1 cellular context compared by ENCODE assay signal in the genomic region with DNA sequence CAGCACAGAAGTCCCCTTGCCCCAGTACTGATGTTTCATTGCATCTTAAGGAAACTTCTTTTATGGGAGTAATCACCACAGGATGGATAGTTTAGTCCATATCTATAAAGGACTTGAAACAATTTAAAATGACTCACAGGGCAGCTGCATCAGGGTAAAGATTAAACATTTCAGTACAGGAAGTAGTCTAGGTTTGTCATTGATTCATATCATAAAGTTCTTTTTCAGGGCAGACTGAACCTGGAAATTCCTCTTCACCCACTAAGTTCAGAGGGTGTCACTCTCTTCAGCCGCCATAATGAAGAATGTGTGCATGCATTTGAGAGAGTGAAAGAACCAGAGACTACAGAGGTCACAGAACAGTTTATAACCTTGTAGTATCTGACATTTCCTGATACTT.
TF ChIP-seq lines count a peak whose summit lies in the region.

No MANE protein-coding gene starts in this region.

TF ChIP-seq in GM12878, 131 proteins besides CTCF, POLR2A, EP300 and RAD21:
- TF ChIP-seq, protein P1, sequence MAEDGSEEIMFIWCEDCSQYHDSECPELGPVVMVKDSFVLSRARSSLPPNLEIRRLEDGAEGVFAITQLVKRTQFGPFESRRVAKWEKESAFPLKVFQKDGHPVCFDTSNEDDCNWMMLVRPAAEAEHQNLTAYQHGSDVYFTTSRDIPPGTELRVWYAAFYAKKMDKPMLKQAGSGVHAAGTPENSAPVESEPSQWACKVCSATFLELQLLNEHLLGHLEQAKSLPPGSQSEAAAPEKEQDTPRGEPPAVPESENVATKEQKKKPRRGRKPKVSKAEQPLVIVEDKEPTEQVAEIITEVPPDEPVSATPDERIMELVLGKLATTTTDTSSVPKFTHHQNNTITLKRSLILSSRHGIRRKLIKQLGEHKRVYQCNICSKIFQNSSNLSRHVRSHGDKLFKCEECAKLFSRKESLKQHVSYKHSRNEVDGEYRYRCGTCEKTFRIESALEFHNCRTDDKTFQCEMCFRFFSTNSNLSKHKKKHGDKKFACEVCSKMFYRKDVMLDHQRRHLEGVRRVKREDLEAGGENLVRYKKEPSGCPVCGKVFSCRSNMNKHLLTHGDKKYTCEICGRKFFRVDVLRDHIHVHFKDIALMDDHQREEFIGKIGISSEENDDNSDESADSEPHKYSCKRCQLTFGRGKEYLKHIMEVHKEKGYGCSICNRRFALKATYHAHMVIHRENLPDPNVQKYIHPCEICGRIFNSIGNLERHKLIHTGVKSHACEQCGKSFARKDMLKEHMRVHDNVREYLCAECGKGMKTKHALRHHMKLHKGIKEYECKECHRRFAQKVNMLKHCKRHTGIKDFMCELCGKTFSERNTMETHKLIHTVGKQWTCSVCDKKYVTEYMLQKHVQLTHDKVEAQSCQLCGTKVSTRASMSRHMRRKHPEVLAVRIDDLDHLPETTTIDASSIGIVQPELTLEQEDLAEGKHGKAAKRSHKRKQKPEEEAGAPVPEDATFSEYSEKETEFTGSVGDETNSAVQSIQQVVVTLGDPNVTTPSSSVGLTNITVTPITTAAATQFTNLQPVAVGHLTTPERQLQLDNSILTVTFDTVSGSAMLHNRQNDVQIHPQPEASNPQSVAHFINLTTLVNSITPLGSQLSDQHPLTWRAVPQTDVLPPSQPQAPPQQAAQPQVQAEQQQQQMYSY (CRISPR knock-in tag; IDR thresholded peaks at IDR 0.05): no peak
- TF ChIP-seq PAX5 (IDR thresholded peaks at IDR 0.05; ENCODE audit: borderline replicate concordance, low read depth, low read length) (no peak), SIN3A (IDR thresholded peaks at IDR 0.05; ENCODE audit: low read depth, low read length) (no peak), KLF5 (IDR thresholded peaks at IDR 0.05; ENCODE audit: partially characterized antibody) (no peak), ASH2L (IDR thresholded peaks at IDR 0.05; ENCODE audit: borderline replicate concordance, low read depth) (no peak), MYB (IDR thresholded peaks at IDR 0.05; ENCODE audit: borderline replicate concordance, low read depth, low read length) (no peak), NFYA (IDR thresholded peaks at IDR 0.05; ENCODE audit: borderline replicate concordance, low read depth, low read length) (no peak)
- TF ChIP-seq, protein P2, sequence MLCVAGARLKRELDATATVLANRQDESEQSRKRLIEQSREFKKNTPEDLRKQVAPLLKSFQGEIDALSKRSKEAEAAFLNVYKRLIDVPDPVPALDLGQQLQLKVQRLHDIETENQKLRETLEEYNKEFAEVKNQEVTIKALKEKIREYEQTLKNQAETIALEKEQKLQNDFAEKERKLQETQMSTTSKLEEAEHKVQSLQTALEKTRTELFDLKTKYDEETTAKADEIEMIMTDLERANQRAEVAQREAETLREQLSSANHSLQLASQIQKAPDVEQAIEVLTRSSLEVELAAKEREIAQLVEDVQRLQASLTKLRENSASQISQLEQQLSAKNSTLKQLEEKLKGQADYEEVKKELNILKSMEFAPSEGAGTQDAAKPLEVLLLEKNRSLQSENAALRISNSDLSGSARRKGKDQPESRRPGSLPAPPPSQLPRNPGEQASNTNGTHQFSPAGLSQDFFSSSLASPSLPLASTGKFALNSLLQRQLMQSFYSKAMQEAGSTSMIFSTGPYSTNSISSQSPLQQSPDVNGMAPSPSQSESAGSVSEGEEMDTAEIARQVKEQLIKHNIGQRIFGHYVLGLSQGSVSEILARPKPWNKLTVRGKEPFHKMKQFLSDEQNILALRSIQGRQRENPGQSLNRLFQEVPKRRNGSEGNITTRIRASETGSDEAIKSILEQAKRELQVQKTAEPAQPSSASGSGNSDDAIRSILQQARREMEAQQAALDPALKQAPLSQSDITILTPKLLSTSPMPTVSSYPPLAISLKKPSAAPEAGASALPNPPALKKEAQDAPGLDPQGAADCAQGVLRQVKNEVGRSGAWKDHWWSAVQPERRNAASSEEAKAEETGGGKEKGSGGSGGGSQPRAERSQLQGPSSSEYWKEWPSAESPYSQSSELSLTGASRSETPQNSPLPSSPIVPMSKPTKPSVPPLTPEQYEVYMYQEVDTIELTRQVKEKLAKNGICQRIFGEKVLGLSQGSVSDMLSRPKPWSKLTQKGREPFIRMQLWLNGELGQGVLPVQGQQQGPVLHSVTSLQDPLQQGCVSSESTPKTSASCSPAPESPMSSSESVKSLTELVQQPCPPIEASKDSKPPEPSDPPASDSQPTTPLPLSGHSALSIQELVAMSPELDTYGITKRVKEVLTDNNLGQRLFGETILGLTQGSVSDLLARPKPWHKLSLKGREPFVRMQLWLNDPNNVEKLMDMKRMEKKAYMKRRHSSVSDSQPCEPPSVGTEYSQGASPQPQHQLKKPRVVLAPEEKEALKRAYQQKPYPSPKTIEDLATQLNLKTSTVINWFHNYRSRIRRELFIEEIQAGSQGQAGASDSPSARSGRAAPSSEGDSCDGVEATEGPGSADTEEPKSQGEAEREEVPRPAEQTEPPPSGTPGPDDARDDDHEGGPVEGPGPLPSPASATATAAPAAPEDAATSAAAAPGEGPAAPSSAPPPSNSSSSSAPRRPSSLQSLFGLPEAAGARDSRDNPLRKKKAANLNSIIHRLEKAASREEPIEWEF (IDR thresholded peaks at IDR 0.05; ENCODE audit: insufficient replicate concordance, low read depth, low read length): no peak
- TF ChIP-seq, protein P3, sequence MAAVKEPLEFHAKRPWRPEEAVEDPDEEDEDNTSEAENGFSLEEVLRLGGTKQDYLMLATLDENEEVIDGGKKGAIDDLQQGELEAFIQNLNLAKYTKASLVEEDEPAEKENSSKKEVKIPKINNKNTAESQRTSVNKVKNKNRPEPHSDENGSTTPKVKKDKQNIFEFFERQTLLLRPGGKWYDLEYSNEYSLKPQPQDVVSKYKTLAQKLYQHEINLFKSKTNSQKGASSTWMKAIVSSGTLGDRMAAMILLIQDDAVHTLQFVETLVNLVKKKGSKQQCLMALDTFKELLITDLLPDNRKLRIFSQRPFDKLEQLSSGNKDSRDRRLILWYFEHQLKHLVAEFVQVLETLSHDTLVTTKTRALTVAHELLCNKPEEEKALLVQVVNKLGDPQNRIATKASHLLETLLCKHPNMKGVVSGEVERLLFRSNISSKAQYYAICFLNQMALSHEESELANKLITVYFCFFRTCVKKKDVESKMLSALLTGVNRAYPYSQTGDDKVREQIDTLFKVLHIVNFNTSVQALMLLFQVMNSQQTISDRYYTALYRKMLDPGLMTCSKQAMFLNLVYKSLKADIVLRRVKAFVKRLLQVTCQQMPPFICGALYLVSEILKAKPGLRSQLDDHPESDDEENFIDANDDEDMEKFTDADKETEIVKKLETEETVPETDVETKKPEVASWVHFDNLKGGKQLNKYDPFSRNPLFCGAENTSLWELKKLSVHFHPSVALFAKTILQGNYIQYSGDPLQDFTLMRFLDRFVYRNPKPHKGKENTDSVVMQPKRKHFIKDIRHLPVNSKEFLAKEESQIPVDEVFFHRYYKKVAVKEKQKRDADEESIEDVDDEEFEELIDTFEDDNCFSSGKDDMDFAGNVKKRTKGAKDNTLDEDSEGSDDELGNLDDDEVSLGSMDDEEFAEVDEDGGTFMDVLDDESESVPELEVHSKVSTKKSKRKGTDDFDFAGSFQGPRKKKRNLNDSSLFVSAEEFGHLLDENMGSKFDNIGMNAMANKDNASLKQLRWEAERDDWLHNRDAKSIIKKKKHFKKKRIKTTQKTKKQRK (IDR thresholded peaks at IDR 0.05; ENCODE audit: low read depth, low read length): no peak
TF ChIP-seq in GM12878: peak in this region for 0.
